ENCODE assay signal across 9 cellular contexts in the genomic region with DNA sequence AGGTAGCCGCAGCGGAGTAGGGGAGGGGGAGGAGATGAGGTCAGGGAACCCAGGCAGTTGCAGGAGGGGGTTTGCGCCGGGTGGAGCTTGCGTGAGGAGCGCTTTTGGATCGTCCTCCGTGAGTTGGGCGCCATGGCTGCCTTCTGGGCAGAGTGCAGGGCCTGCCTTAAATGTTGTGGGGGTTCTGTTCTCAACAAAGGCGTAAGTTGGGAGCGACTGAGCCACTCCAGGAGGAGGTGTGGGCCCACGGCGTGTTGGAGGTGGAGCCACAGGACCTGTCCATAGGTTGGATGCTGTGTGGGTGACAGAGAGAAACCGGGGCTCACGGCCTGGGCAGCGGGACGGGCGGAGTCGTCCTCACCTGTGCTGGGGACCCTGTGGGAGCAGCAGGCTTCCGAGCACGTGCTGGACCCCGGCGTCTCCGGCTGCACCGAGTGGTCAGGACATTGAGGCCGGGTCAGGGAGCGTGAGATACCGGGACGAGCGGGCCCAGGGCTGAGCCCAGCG. TPM values are rescaled to one million over a fixed set of nuclear protein-coding genes. Genes with fewer than 3 reads are reported as not detected.
A peak's percentile ranks its signal among the peaks of the same experiment; 100 is the strongest.
DNase-seq lines count a peak whose midpoint lies in the region; ATAC-seq and TF ChIP-seq lines count a peak whose summit lies in the region.
"Had no signal": no experiment of that assay in that cellular context is flagged by ENCODE, and none has a peak within 500 bp of the region (broad histone marks: within the 10 kb centered on the region; RNA-seq: fewer than 3 reads in every experiment).

No MANE protein-coding gene starts in this region.

- H3K4me3 ChIP-seq in AG04449 (ENCODE audit: low read depth, low read length) (peak overlapping the region; percentile 61), OCI-LY1 (ENCODE audit: low read depth, low read length, poor library complexity, severe bottlenecking) (peak overlapping the region; percentile 72), tibial artery (peak overlapping the region; percentile 69 to 95)

- no peaks in the 10 kb centered on the region for H3K9me3 ChIP-seq in OCI-LY1 (ENCODE audit: low read length)
- H3K9me3 ChIP-seq in tibial artery = no peaks in the 10 kb centered on the region
- H3K9me3 ChIP-seq: adrenal gland had no signal

- H3K9me3 Mint-ChIP-seq in MCF 10A (ENCODE audit: unreplicated experiment) (no peaks in the 10 kb centered on the region), memory B cell (no peaks in the 10 kb centered on the region)

- no peaks in the 10 kb centered on the region for H3K9me2 ChIP-seq in OCI-LY1 (ENCODE audit: low read depth, low read length)

- peaks cover 18% of the 10 kb centered on the region for H3K27me3 Mint-ChIP-seq in MCF 10A (ENCODE audit: insufficient read depth, unreplicated experiment)
- peaks cover 10% of the 10 kb centered on the region for H3K27me3 Mint-ChIP-seq in memory B cell

- H3K36me3 ChIP-seq in OCI-LY1 (ENCODE audit: insufficient read depth, low read length) (peaks cover under 1% of the 10 kb centered on the region; the same call in 1 of the 2 replicates), tibial artery (peaks cover 0 to 18% (median 5%) of the 10 kb centered on the region in 3 donors)
- H3K36me3 ChIP-seq: adrenal gland had no signal

- no peak overlapping the region for H2AFZ ChIP-seq in OCI-LY1 (ENCODE audit: low read length)

- peak overlapping the region; percentile 77 for H3K9ac ChIP-seq in OCI-LY1 (ENCODE audit: low read length)

- H3K36me3 Mint-ChIP-seq in MCF 10A (ENCODE audit: insufficient read depth, unreplicated experiment) (no peaks in the 10 kb centered on the region), memory B cell (peaks cover 8% of the 10 kb centered on the region)

- no peak overlapping the region for H3K27ac Mint-ChIP-seq in MCF 10A (ENCODE audit: low read depth, unreplicated experiment)
- peak overlapping the region; percentile 83 for H3K27ac Mint-ChIP-seq in memory B cell

- ATAC-seq in memory B cell (ENCODE audit: low read depth) (peak; percentile 14), GM18873 (IDR thresholded peaks at IDR 0.05; ENCODE audit: low FRiP score, unreplicated experiment) (no peak), HG02981 (IDR thresholded peaks at IDR 0.05; ENCODE audit: unreplicated experiment) (no peak)

- POLR2A ChIA-PET in AG04449 (lab: Yijun Ruan, JAX) = no interaction called here
- POLR2A ChIA-PET in MCF 10A (lab: Yijun Ruan, JAX) = interaction anchor here (0.6 to 1.0 kb wide), 3 partner anchors 13 to 62 kb away, joined by 3 to 4 read pairs (median 4); no protein-coding TSS in a partner anchor

- no peaks in the 10 kb centered on the region for H3K79me2 ChIP-seq in OCI-LY1 (ENCODE audit: insufficient read depth, low read length)

- CTCF ChIA-PET in AG04449 (lab: Yijun Ruan, JAX) = interaction anchor here (9.1 kb wide), 1 partner anchor 18 kb away, joined by 68 read pairs; a partner anchor contains a TSS
- CTCF ChIA-PET in MCF 10A (lab: Yijun Ruan, JAX) = interaction anchor here (0.6 to 1.6 kb wide), 3 partner anchors 15 to 37 kb away, joined by 3 to 4 read pairs (median 3); no protein-coding TSS in a partner anchor

- no peaks in the 10 kb centered on the region for H4K20me1 ChIP-seq in OCI-LY1 (ENCODE audit: insufficient read depth, low read length)

- peaks cover 7% of the 10 kb centered on the region; the same call in 1 of the 2 replicates for H3K27me3 ChIP-seq in OCI-LY1 (ENCODE audit: insufficient read depth, low read length)
- H3K27me3 ChIP-seq in tibial artery = peaks cover 0 to 34% of the 10 kb centered on the region in 2 donors

- H3K4me1 ChIP-seq in OCI-LY1 (ENCODE audit: insufficient read depth, low read length, severe bottlenecking) (peaks cover 32% of the 10 kb centered on the region), tibial artery (peaks cover 0 to 21% (median 18%) of the 10 kb centered on the region in 4 donors)
- H3K4me1 ChIP-seq: adrenal gland had no signal

- H3K4me1 Mint-ChIP-seq in MCF 10A (ENCODE audit: insufficient read depth, unreplicated experiment) (peaks cover 6% of the 10 kb centered on the region), memory B cell (peaks cover 24% of the 10 kb centered on the region)

- BruUV-seq in MCF 10A (replicated peaks; lab: Mats Ljungman, UMichigan) = no TSS peak

- TF ChIP-seq CTCF in AG04449 (IDR thresholded peaks at IDR 0.05; ENCODE audit: insufficient read depth, low read length, missing control alignments) (no peak), OCI-LY1 (IDR thresholded peaks at IDR 0.05; ENCODE audit: low read length) (no peak), MCF 10A (IDR thresholded peaks at IDR 0.05; ENCODE audit: unreplicated experiment) (no peak), tibial artery (IDR thresholded peaks at IDR 0.05) (no peak)

- intact Hi-C loops in MCF 10A (cut with micrococcal nuclease) = no loop called here
- intact Hi-C loops in tibial artery (cut with DNase I; ENCODE audit: low total_unique reads) = no loop called here

- H3K4me2 ChIP-seq in OCI-LY1 (ENCODE audit: low read length) = peak overlapping the region; percentile 97

- DNase-seq in AG04449 (ENCODE audit: low read depth, low spot score) = no peak
- DNase-seq in MCF 10A (ENCODE audit: unreplicated experiment) = no peak
- DNase-seq in memory B cell (ENCODE audit: low spot score in 2 of 2) = no peak
- DNase-seq in tibial artery = peak; percentile 18 to 66
- DNase-seq in OCI-M1 (lab: John Stamatoyannopoulos, UW) = no peak

- H3F3A ChIP-seq in OCI-LY1 (ENCODE audit: insufficient read depth, low read length) = no peaks in the 10 kb centered on the region

- H3K4me3 Mint-ChIP-seq in MCF 10A (ENCODE audit: unreplicated experiment) (peak overlapping the region; percentile 66), memory B cell (peak overlapping the region; percentile 96)

- H3K27ac ChIP-seq in OCI-LY1 (ENCODE audit: low read depth, low read length, poor library complexity, severe bottlenecking) (no peak overlapping the region), tibial artery (peak overlapping the region in 1 of 2 donors; percentile 57)

RNA-seq across cellular contexts. Expression of a gene that starts 1.1 kb away (rescaled TPM):
- 6.3 and 8.5 TPM in 2 replicates for total RNA-seq in MCF 10A (2022)

RNA-seq across cellular contexts. Expression of a gene that starts 9.7 kb away (rescaled TPM):
- total RNA-seq in MCF 10A (2022) = not detected in 2 replicates

RNA-seq across cellular contexts. Expression of a gene that starts 11.5 kb away (rescaled TPM):
- not detected in 2 replicates for total RNA-seq in MCF 10A (2022)
- total RNA-seq: adrenal gland had no signal

RNA-seq across cellular contexts. Expression of a gene that starts 19.7 kb away (rescaled TPM):
- total RNA-seq in MCF 10A (2022) = 288 and 314 TPM in 2 replicates

RNA-seq across cellular contexts. Expression of a gene that starts 26.0 kb away (rescaled TPM):
- 1.8 and 4.8 TPM in 2 replicates for total RNA-seq in MCF 10A (2022)

Comparison
In these comparisons a context has a peak if more than half of its experiments do, and no peak if none do; other contexts are left out.
1. DNase-seq: peak in tibial artery (2 of 2); none in AG04449 (single experiment), MCF 10A (single experiment), memory B cell (0 of 2) and OCI-M1 (single experiment).
2. Peak in every context shown above with its lines, with median percentiles within 50 percentile points of each other: H3K4me3 ChIP-seq.